16 cellular contexts compared by ENCODE assay signal in the genomic region with DNA sequence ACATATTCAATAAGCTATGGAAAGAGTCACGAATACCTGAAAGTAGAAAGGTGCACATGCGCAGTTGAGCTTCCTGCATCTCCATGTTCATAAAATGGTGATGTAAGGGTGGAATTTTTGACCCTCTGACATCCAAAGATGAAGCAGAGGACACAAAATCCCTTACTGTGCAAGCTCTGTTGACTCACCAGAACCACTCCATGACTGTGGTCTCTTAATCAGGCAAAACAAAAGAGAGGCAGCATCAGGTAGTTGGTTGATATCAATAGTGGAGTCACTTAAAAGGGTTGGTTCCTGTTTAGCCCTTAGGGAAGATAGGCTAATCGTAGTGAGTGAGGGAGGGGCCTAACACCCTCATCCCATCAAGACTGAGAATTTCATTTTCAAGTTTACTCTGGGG.
"Had no signal": no experiment of that assay in that cellular context is flagged by ENCODE, and none has a peak within 500 bp of the region (broad histone marks: within the 10 kb centered on the region; RNA-seq: fewer than 3 reads in every experiment).

No MANE protein-coding gene starts in this region.

- H3K27ac ChIP-seq: esophagus muscularis mucosa, thyroid gland, vagina, VCaP had no signal

- H3K4me3 ChIP-seq: esophagus muscularis mucosa, thyroid gland, vagina had no signal

- FAIRE-seq: astrocyte, endometrium had no signal

- H3K27me3 ChIP-seq: esophagus muscularis mucosa, thyroid gland, vagina had no signal

- ATAC-seq: natural killer cell treated with Interleukin-12 subunit alpha and Interleukin-12 subunit beta and Interleukin-15 and Interleukin-18, amount 100 ng/mL, for 72 hours had no signal

- DNase-seq: activated CD4-positive, alpha-beta T cell treated with anti-CD3 and anti-CD28 coated beads for 1 hour; activated CD4-positive, alpha-beta T cell treated with anti-CD3 and anti-CD28 coated beads, Interleukin-2, amount 50 U/mL, for 48 hours; activated naive CD4-positive, alpha-beta T cell treated with anti-CD3 and anti-CD28 coated beads for 36 hours; hippocampal formation; posterior cingulate gyrus; retina; stimulated activated CD4-positive, alpha-beta T cell treated with anti-CD3 and anti-CD28 coated beads, Interleukin-2, amount 100 ng/mL, for 48 hours; stimulated activated naive B cell treated with anti-CD40 and anti-IgM and Interleukin-4, amounts not matched to agents 10 μg/mL and 1 μg/mL and 100 μg/mL, for 72 hours; T-helper 9 cell; thyroid gland had no signal

- H3K9me3 ChIP-seq: esophagus muscularis mucosa, thyroid gland, vagina had no signal

- H3K36me3 ChIP-seq: esophagus muscularis mucosa, thyroid gland, vagina had no signal

- H3K4me1 ChIP-seq: vagina had no signal
